Comparison of ENCODE assay signal across 8 cellular contexts in genomic region chr3:177197934-177198484, GRCh38. TPM values are rescaled to one million over a fixed set of nuclear protein-coding genes. Genes with fewer than 3 reads are reported as not detected.
DNase-seq lines count a peak whose midpoint lies in the region; ATAC-seq and TF ChIP-seq lines count a peak whose summit lies in the region.

No MANE protein-coding gene starts in this region.

- TF ChIP-seq CTCF in WERI-Rb-1 (IDR thresholded peaks at IDR 0.05; ENCODE audit: low read depth, low read length) = no peak

- H3K4me3 ChIP-seq in WERI-Rb-1 (ENCODE audit: low read depth, low read length) (peak overlapping the region; percentile 54), skeletal muscle tissue (ENCODE audit: low read length in 3 of 3) (peak overlapping the region; percentile 68 to 74 (median 73))

- H3K9ac ChIP-seq in skeletal muscle tissue (ENCODE audit: low read depth in 1 of 3, low read length in 3 of 3) = peak overlapping the region; percentile 73 to 88 (median 82)

- no peaks in the 10 kb centered on the region for H3K27me3 ChIP-seq in WERI-Rb-1 (ENCODE audit: insufficient read depth, low read depth, severe bottlenecking)
- H3K27me3 ChIP-seq in skeletal muscle tissue (ENCODE audit: control insufficient read depth in 3 of 3, insufficient read depth in 3 of 3, low read length in 3 of 3) = no peaks in the 10 kb centered on the region

- H3K36me3 ChIP-seq in WERI-Rb-1 (peaks cover 18% of the 10 kb centered on the region), skeletal muscle tissue (ENCODE audit: control insufficient read depth in 3 of 3, insufficient read depth in 3 of 3, low read length in 3 of 3) (no peaks in the 10 kb centered on the region)

- ATAC-seq in GM18861 (IDR thresholded peaks at IDR 0.05; ENCODE audit: unreplicated experiment) = no peak

- H3K4me1 ChIP-seq in skeletal muscle tissue (ENCODE audit: control insufficient read depth in 3 of 3, insufficient read depth in 3 of 3, low read length in 3 of 3) = peaks cover 16 to 21% (median 17%) of the 10 kb centered on the region in 3 donors

- no peaks in the 10 kb centered on the region for H3K9me3 ChIP-seq in WERI-Rb-1 (ENCODE audit: severe bottlenecking)
- H3K9me3 ChIP-seq in skeletal muscle tissue (ENCODE audit: control insufficient read depth in 3 of 3, low read length in 3 of 3) = no peaks in the 10 kb centered on the region

- DNase-seq in activated T-cell treated with anti-CD3 and anti-CD28 coated beads for 4 hours (peak; percentile 17), WERI-Rb-1 (no peak), globus pallidus (ENCODE audit: low spot score) (peak; percentile 58), iPS-NIHi7 (ENCODE audit: extremely low spot score) (no peak)
- no peak for DNase-seq in activated T-cell treated with anti-CD3 and anti-CD28 coated beads, Interleukin-2, amount 50 U/mL, for 48 hours
- no peak for DNase-seq in activated CD4-positive, alpha-beta T cell treated with anti-CD3 and anti-CD28 coated beads, Interleukin-2, amount 50 U/mL, for 48 hours

- peak overlapping the region; percentile 99 for H3K27ac ChIP-seq in WERI-Rb-1
- H3K27ac ChIP-seq in skeletal muscle tissue (ENCODE audit: low read depth, low read length) = peak overlapping the region; percentile 89

RNA-seq across cellular contexts. Expression of gene TBL1XR1, which starts 0.7 kb away (rescaled TPM):
- total RNA-seq in skeletal muscle tissue = 124 TPM

Comparison
In these comparisons a context has a peak if more than half of its experiments do, and no peak if none do; other contexts are left out.
1. DNase-seq: peak in activated T-cell treated with anti-CD3 and anti-CD28 coated beads for 4 hours (single experiment) and globus pallidus (single experiment); none in activated T-cell treated with anti-CD3 and anti-CD28 coated beads, Interleukin-2, amount 50 U/mL, for 48 hours (0 of 2), WERI-Rb-1 (single experiment), iPS-NIHi7 (single experiment) and activated CD4-positive, alpha-beta T cell treated with anti-CD3 and anti-CD28 coated beads, Interleukin-2, amount 50 U/mL, for 48 hours (0 of 2).